8 cellular contexts compared by ENCODE assay signal in the genomic region with DNA sequence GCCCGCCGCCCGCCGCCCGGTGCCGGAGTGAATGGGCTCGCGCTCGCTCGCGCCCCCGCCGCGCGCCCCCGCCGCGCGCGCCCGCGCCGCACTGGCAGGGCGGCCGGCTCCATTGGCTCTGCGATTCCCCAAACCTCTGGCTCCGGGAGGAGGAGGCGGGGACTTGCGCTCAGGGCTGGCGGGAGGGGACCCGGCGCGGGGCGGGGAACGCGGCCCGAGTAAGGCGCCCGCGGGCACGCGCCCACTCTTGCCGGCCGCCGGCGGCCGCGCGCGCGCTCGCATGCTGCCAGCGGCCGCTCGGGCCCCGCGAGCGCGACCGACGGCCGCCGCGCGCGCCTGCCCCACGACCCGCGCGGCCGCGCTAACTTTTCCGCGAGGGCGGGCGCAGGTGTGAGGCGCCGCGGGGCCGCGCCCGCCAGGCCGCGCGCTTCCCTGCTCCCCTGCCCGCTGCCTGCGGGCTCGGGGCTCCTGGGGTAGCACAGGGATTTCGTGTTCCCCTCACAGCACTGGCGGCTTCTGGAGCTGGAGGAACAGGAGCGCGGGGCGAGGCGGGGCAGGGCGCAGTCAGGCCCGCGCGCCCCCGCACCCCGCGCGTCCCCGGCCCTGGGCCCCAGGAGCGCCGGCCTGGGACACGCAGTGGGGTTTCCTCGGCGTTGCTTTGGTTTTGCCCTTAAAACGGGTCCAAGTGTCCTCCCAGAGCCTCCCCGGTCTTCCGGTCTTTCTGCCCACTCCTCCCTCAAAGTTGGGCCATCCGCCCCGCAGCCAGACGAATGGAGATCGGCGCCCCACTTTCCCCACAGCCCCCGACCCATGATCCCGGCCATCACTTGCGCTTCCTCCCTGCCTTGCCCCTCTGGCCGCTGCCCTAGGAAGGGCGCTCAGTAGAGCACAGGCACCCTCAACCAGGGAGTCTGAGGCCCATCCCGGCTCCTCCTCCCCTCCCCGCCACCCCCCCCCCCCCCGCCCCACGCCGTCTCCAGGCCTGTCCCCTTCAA.
DNase-seq lines count a peak whose midpoint lies in the region; ATAC-seq, FAIRE-seq and TF ChIP-seq lines count a peak whose summit lies in the region.

No MANE protein-coding gene starts in this region.

- H3K9ac ChIP-seq in kidney (ENCODE audit: low read length in 2 of 2): peak overlapping the region in 1 of 2 donors; percentile 35

- peak; percentile 82 for FAIRE-seq in GM12891 (lab: Jason Lieb, UNC)
- FAIRE-seq in kidney (lab: Jason Lieb, UNC): no peak

- intact Hi-C loops in kidney (cut with DNase I): no loop called here

- H3K36me3 ChIP-seq in kidney (ENCODE audit: control insufficient read depth in 1 of 2, insufficient read depth in 2 of 2, low read length in 2 of 2): no peaks in the 10 kb centered on the region

- no peak for TF ChIP-seq POLR2A in GM12891 (IDR thresholded peaks at IDR 0.05; ENCODE audit: low read depth, low read length)

- ATAC-seq in HG03108 (IDR thresholded peaks at IDR 0.05; ENCODE audit: unreplicated experiment) (peak; percentile 51), GM21447 (IDR thresholded peaks at IDR 0.05; ENCODE audit: unreplicated experiment) (no peak)

- no peak for TF ChIP-seq CTCF in kidney (IDR thresholded peaks at IDR 0.05; ENCODE audit: borderline replicate concordance, extremely low read depth, insufficient read depth)

- peaks cover 25 to 50% of the 10 kb centered on the region in 2 donors for H3K4me1 ChIP-seq in kidney (ENCODE audit: control insufficient read depth in 1 of 2, insufficient read depth in 1 of 2, low read depth in 1 of 2, low read length in 2 of 2)

- no peaks in the 10 kb centered on the region for H3K9me3 ChIP-seq in kidney (ENCODE audit: control insufficient read depth in 1 of 2, low read length in 2 of 2)

- H3K27ac ChIP-seq in kidney (ENCODE audit: low read depth in 2 of 2, low read length in 2 of 2): peak overlapping the region; percentile 72 to 74

- peak; percentile 95 for DNase-seq in GM12891 (ENCODE audit: insufficient read length, low spot score)
- peak; percentile 91 for DNase-seq in NCI-H345 (lab: John Stamatoyannopoulos, UW)
- DNase-seq in activated CD4-positive, alpha-beta T cell treated with anti-CD3 and anti-CD28 coated beads for 24 hours (ENCODE audit: low read depth in 2 of 2): peak; percentile 41 to 57
- DNase-seq in cerebellum (ENCODE audit: low spot score): peak; percentile 93
- peak; percentile 95 for DNase-seq in kidney
- DNase-seq in stimulated activated CD4-positive, alpha-beta T cell treated with anti-CD3 and anti-CD28 coated beads, Interleukin-12 subunit alpha, Interleukin-12 subunit beta, amount 100 ng/mL, for 4 hours: peak; percentile 71

- peak overlapping the region; percentile 29 to 39 for H3K4me3 ChIP-seq in kidney (ENCODE audit: low read length in 2 of 2)

TF ChIP-seq in GM12891, 5 proteins besides CTCF, POLR2A, EP300 and RAD21:
- TF ChIP-seq POU2F2 (IDR thresholded peaks at IDR 0.05; ENCODE audit: low read depth, low read length) (no peak), TAF1 (IDR thresholded peaks at IDR 0.05; ENCODE audit: low read depth, low read length) (no peak), PAX5 (IDR thresholded peaks at IDR 0.05; ENCODE audit: insufficient read depth, low read length, severe bottlenecking) (no peak), SPI1 (IDR thresholded peaks at IDR 0.05; ENCODE audit: low read depth, low read length) (no peak), POLR2AphosphoS5 (IDR thresholded peaks at IDR 0.05; ENCODE audit: low read depth, low read length) (no peak)
